Comparison of ENCODE assay signal across 8 cellular contexts in genomic region chrX:19372170-19373033, GRCh38. TPM values are rescaled to one million over a fixed set of nuclear protein-coding genes. Genes with fewer than 3 reads are reported as not detected.
DNase-seq lines count a peak whose midpoint lies in the region; ATAC-seq and TF ChIP-seq lines count a peak whose summit lies in the region.

No MANE protein-coding gene starts in this region.

- H3K27ac Mint-ChIP-seq in CD14-positive monocyte, result peak overlapping the region in 5 of 7 donors; percentile 10 to 78 (median 46)
- H3K27ac Mint-ChIP-seq in IgD-negative memory B cell, result peak overlapping the region in 1 of 3 donors; percentile 10
- no peak overlapping the region for H3K27ac Mint-ChIP-seq in activated naive CD4-positive, alpha-beta T cell treated with anti-CD3 and anti-CD28 coated beads for 36 hours

- H3K4me3 Mint-ChIP-seq in CD14-positive monocyte, result peak overlapping the region; percentile 77 to 92
- H3K4me3 Mint-ChIP-seq in IgD-negative memory B cell, result peak overlapping the region; percentile 64 to 96 (median 84)
- peak overlapping the region; percentile 66 for H3K4me3 Mint-ChIP-seq in activated naive CD4-positive, alpha-beta T cell treated with anti-CD3 and anti-CD28 coated beads for 36 hours

- H3K4me2 ChIP-seq in osteoblast (ENCODE audit: insufficient read depth, low read length), result peak overlapping the region; percentile 90

- DNase-seq in CD14-positive monocyte (ENCODE audit: low spot score) (peak; percentile 52), SJSA1 (ENCODE audit: low read depth in 1 of 2, low spot score in 2 of 2) (peak; percentile 38 to 54), glomerular endothelial cell (ENCODE audit: extremely low read depth, low read depth, low spot score) (peak; percentile 18), osteoblast (ENCODE audit: insufficient read length, low spot score, missing footprints) (peak; percentile 93), thoracic aorta (ENCODE audit: low spot score) (no peak)
- peak; percentile 81 for DNase-seq in activated naive CD4-positive, alpha-beta T cell treated with anti-CD3 and anti-CD28 coated beads for 36 hours

- intact Hi-C loops in CD14-positive monocyte (cut with micrococcal nuclease), result no loop called here
- intact Hi-C loops in activated naive CD4-positive, alpha-beta T cell treated with anti-CD3 and anti-CD28 coated beads for 36 hours (cut with micrococcal nuclease), result loop anchor here (1.0 to 10.0 kb wide), 6 partner anchors 142 to 694 kb away; partner anchors contain the start of genes BCLAF3 and MAP3K15

- TF ChIP-seq CTCF in CD14-positive monocyte (IDR thresholded peaks at IDR 0.05) (peak; percentile 62), osteoblast (IDR thresholded peaks at IDR 0.05; ENCODE audit: extremely low read depth, low read depth, low read length) (peak; percentile 77), thoracic aorta (IDR thresholded peaks at IDR 0.05) (peak; percentile 48)

- H3K4me1 ChIP-seq in SJSA1 (replicated peaks) (peaks cover 3% of the 10 kb centered on the region; the same call in 1 of the 2 replicates), osteoblast (ENCODE audit: insufficient read depth, low read length) (peaks cover 8% of the 10 kb centered on the region), thoracic aorta (ENCODE audit: control insufficient read depth in 1 of 2, low read depth in 2 of 2) (no peaks in the 10 kb centered on the region)

- H3K4me1 Mint-ChIP-seq in CD14-positive monocyte (peaks cover 16% of the 10 kb centered on the region), IgD-negative memory B cell (peaks cover 2 to 6% (median 6%) of the 10 kb centered on the region in 3 donors)
- H3K4me1 Mint-ChIP-seq in activated naive CD4-positive, alpha-beta T cell treated with anti-CD3 and anti-CD28 coated beads for 36 hours (ENCODE audit: low read depth), result peaks cover 5% of the 10 kb centered on the region

- CTCF ChIA-PET in activated naive CD4-positive, alpha-beta T cell treated with anti-CD3 and anti-CD28 coated beads for 36 hours (lab: Charles Lee), result interaction anchor here (0.6 to 1.5 kb wide), 8 partner anchors 10 to 1529 kb away, joined by 3 to 7 read pairs (median 3); no protein-coding TSS in a partner anchor

- H3K27me3 Mint-ChIP-seq in CD14-positive monocyte (ENCODE audit: low read depth in 3 of 3) (peaks cover 0 to 10% (median 3%) of the 10 kb centered on the region in 3 donors), IgD-negative memory B cell (no peaks in the 10 kb centered on the region)
- no peaks in the 10 kb centered on the region for H3K27me3 Mint-ChIP-seq in activated naive CD4-positive, alpha-beta T cell treated with anti-CD3 and anti-CD28 coated beads for 36 hours (ENCODE audit: low read depth)

- H3K4me3 ChIP-seq in SJSA1 (peak overlapping the region; percentile 23), osteoblast (ENCODE audit: insufficient read depth, low read length) (peak overlapping the region; percentile 70), thoracic aorta (peak overlapping the region; percentile 73)

- H3K9me3 Mint-ChIP-seq in CD14-positive monocyte (no peaks in the 10 kb centered on the region), IgD-negative memory B cell (peaks cover 0 to 2% (median under 1%) of the 10 kb centered on the region in 3 donors)
- no peaks in the 10 kb centered on the region for H3K9me3 Mint-ChIP-seq in activated naive CD4-positive, alpha-beta T cell treated with anti-CD3 and anti-CD28 coated beads for 36 hours

- H3K36me3 ChIP-seq in SJSA1 (no peaks in the 10 kb centered on the region), osteoblast (ENCODE audit: insufficient read depth, low read length) (no peaks in the 10 kb centered on the region), thoracic aorta (no peaks in the 10 kb centered on the region)

- peak overlapping the region; percentile 71 for H2AFZ ChIP-seq in osteoblast (ENCODE audit: low read length)

- no peaks in the 10 kb centered on the region for H4K20me1 ChIP-seq in osteoblast (ENCODE audit: insufficient read depth, low read length)

- H3K9me3 ChIP-seq in SJSA1 (replicated peaks), result no peaks in the 10 kb centered on the region
- H3K9me3 ChIP-seq in osteoblast (ENCODE audit: low read depth, low read length), result no peaks in the 10 kb centered on the region
- H3K9me3 ChIP-seq in thoracic aorta, result no peaks in the 10 kb centered on the region

- H3K27me3 ChIP-seq in SJSA1 (replicated peaks) (no peaks in the 10 kb centered on the region), osteoblast (ENCODE audit: insufficient read depth, low read length) (peaks cover 8% of the 10 kb centered on the region), thoracic aorta (replicated peaks; ENCODE audit: insufficient read depth) (no peaks in the 10 kb centered on the region)

- ATAC-seq in GM19372 (IDR thresholded peaks at IDR 0.05; ENCODE audit: low read depth, unreplicated experiment), result peak; percentile 70
- no peak for ATAC-seq in thoracic aorta (ENCODE audit: insufficient number of reproducible peaks, low FRiP score, low read depth)

- H3K36me3 Mint-ChIP-seq in CD14-positive monocyte (no peaks in the 10 kb centered on the region), IgD-negative memory B cell (peaks cover 1% of the 10 kb centered on the region)
- no peaks in the 10 kb centered on the region for H3K36me3 Mint-ChIP-seq in activated naive CD4-positive, alpha-beta T cell treated with anti-CD3 and anti-CD28 coated beads for 36 hours (ENCODE audit: low read depth)

- H3K27ac ChIP-seq in SJSA1 (no peak overlapping the region), osteoblast (ENCODE audit: low read depth, low read length) (no peak overlapping the region), thoracic aorta (no peak overlapping the region)

- H3K79me2 ChIP-seq in osteoblast (ENCODE audit: insufficient read depth, low read length), result no peaks in the 10 kb centered on the region

RNA-seq across cellular contexts. Expression of gene PDHA1, which starts 28.7 kb away (rescaled TPM):
- polyA plus RNA-seq in CD14-positive monocyte (10 to 100 TPM; 56.0 to 76.3 TPM), IgD-negative memory B cell (96.4 TPM)
- 107 and 282 TPM in 2 replicates for total RNA-seq in SJSA1 (2014; rRNA removed; shearing (Covaris generic))
- 100 to 1,000 TPM; 233 to 242 TPM for total RNA-seq in activated naive CD4-positive, alpha-beta T cell treated with anti-CD3 and anti-CD28 coated beads for 36 hours
- total RNA-seq in glomerular endothelial cell (61.2 and 74.1 TPM in 2 replicates), osteoblast (26.4 and 35.7 TPM in 2 replicates), thoracic aorta (100 to 1,000 TPM in 1 of 2 donors, 10 to 100 TPM in 1; 47.8 to 102 TPM)

Comparison
In these comparisons a context has a peak if more than half of its experiments do, and no peak if none do; other contexts are left out.
1. H3K4me3 ChIP-seq: peak in every context shown above with its lines; median percentile 73 in thoracic aorta; 70 in osteoblast; 23 in SJSA1.